In genomic region chr20:57371363-57371762, GRCh38 we compare ENCODE assay signal across 1 cellular context.
TF ChIP-seq lines count a peak whose summit lies in the region.

No MANE protein-coding gene starts in this region.

TF ChIP-seq in K562, 482 proteins besides CTCF, POLR2A, EP300 and RAD21:
- no peak for TF ChIP-seq SMARCA5 (IDR thresholded peaks at IDR 0.05)
- TF ChIP-seq POLR2AphosphoS5 (IDR thresholded peaks at IDR 0.05; ENCODE audit: control insufficient read depth, insufficient read depth, low read depth, low read length): peak; percentile 21; the same call in 1 of the 2 replicates
